12 cellular contexts compared by ENCODE assay signal in genomic region chr19:45323671-45324081, GRCh38. TPM values are rescaled to one million over a fixed set of nuclear protein-coding genes. Genes with fewer than 3 reads are reported as not detected.
DNase-seq lines count a peak whose midpoint lies in the region; ATAC-seq and TF ChIP-seq lines count a peak whose summit lies in the region.
"Had no signal": no experiment of that assay in that cellular context is flagged by ENCODE, and none has a peak within 500 bp of the region (broad histone marks: within the 10 kb centered on the region; RNA-seq: fewer than 3 reads in every experiment).

No MANE protein-coding gene starts in this region.

- H3K27ac Mint-ChIP-seq in HFFc6 (no peak overlapping the region), chondrocyte (ENCODE audit: unreplicated experiment) (no peak overlapping the region)
- H3K27ac Mint-ChIP-seq: effector memory CD8-positive, alpha-beta T cell had no signal

- no peak for DNase-seq in HFFc6
- no peak for DNase-seq in chondrocyte (ENCODE audit: low spot score)
- DNase-seq in skeletal muscle cell (ENCODE audit: low read depth) = no peak
- DNase-seq: activated naive CD4-positive, alpha-beta T cell; effector memory CD8-positive, alpha-beta T cell; lower lobe of right lung; MM.1S; tibial artery had no signal

- ATAC-seq in HG03108 (IDR thresholded peaks at IDR 0.05; ENCODE audit: unreplicated experiment) = no peak
- no peak for ATAC-seq in HG02870 (IDR thresholded peaks at IDR 0.05; ENCODE audit: unreplicated experiment)
- no peak for ATAC-seq in HG03045 (IDR thresholded peaks at IDR 0.05; ENCODE audit: unreplicated experiment)
- ATAC-seq: effector memory CD8-positive, alpha-beta T cell had no signal

- H3K4me1 Mint-ChIP-seq in HFFc6 (ENCODE audit: low read depth) (peaks cover 7% of the 10 kb centered on the region; the same call in 1 of the 2 replicates), chondrocyte (ENCODE audit: low read depth) (peaks cover 12% of the 10 kb centered on the region)

- H3K9me3 ChIP-seq in iPS-20b (ENCODE audit: insufficient read depth, low read depth, low read length) = no peaks in the 10 kb centered on the region
- H3K9me3 ChIP-seq: lower lobe of right lung, tibial artery had no signal

- peaks cover 37% of the 10 kb centered on the region for H3K27me3 ChIP-seq in iPS-20b (ENCODE audit: insufficient read depth, low read length)

- H3K4me3 Mint-ChIP-seq in HFFc6 = peak overlapping the region; percentile 20; the same call in 1 of the 2 replicates
- peak overlapping the region; percentile 55 for H3K4me3 Mint-ChIP-seq in chondrocyte (ENCODE audit: unreplicated experiment)
- H3K4me3 Mint-ChIP-seq: effector memory CD8-positive, alpha-beta T cell had no signal

- no peak for TF ChIP-seq CTCF in HFFc6 (IDR thresholded peaks at IDR 0.05)
- no peak for TF ChIP-seq CTCF in chondrocyte (IDR thresholded peaks at IDR 0.05)

- H3K36me3 Mint-ChIP-seq in HFFc6 (ENCODE audit: low read depth) = no peaks in the 10 kb centered on the region
- no peaks in the 10 kb centered on the region for H3K36me3 Mint-ChIP-seq in chondrocyte (ENCODE audit: low read depth)

- H3K36me3 ChIP-seq in iPS-20b (ENCODE audit: insufficient read depth, low read depth, low read length) = no peaks in the 10 kb centered on the region
- H3K36me3 ChIP-seq: lower lobe of right lung, tibial artery had no signal

- H3K27me3 Mint-ChIP-seq in HFFc6 (ENCODE audit: insufficient read depth) = peaks cover 8% of the 10 kb centered on the region
- no peaks in the 10 kb centered on the region for H3K27me3 Mint-ChIP-seq in chondrocyte (ENCODE audit: low read depth)

- no peaks in the 10 kb centered on the region for H3K9me3 Mint-ChIP-seq in HFFc6
- no peaks in the 10 kb centered on the region for H3K9me3 Mint-ChIP-seq in chondrocyte (ENCODE audit: low read depth)
- H3K9me3 Mint-ChIP-seq: effector memory CD8-positive, alpha-beta T cell had no signal

- H3K4me1 ChIP-seq in iPS-20b (ENCODE audit: insufficient read depth, low read length) = peaks cover 7% of the 10 kb centered on the region; the same call in 1 of the 2 replicates

- H3K4me3 ChIP-seq in iPS-20b (ENCODE audit: low read length) = peak overlapping the region; percentile 64
- H3K4me3 ChIP-seq in skeletal muscle cell (ENCODE audit: low read depth, low read length) = peak overlapping the region; percentile 36
- H3K4me3 ChIP-seq: lower lobe of right lung had no signal

- H3K27ac ChIP-seq in iPS-20b (ENCODE audit: low read length) = no peak overlapping the region
- H3K27ac ChIP-seq: lower lobe of right lung, tibial artery had no signal

- peak overlapping the region; percentile 63; the same call in 1 of the 2 replicates for H3K9ac ChIP-seq in iPS-20b (ENCODE audit: low read depth, low read length)

RNA-seq across cellular contexts. Expression of gene CKM, which starts 1.0 kb away (rescaled TPM):
- total RNA-seq in HFFc6 (2021; fragmentation: NEBNext Ultra II Directional; extraction: Animal tissue kit (Norgen Biotek cat#: 25700)) = not detected
- total RNA-seq in chondrocyte = not detected in 3 replicates

RNA-seq across cellular contexts. Expression of gene KLC3, which starts 16.9 kb away (rescaled TPM):
- total RNA-seq in HFFc6 (2021; fragmentation: NEBNext Ultra II Directional; extraction: Animal tissue kit (Norgen Biotek cat#: 25700)) = not detected
- total RNA-seq in chondrocyte = 0.22 TPM in 1 of 3 replicates, not detected in the others

RNA-seq across cellular contexts. Expression of gene ERCC2, which starts 46.7 kb away (rescaled TPM):
- 100 to 1,000 TPM in 1 of 6 experiments, 10 to 100 TPM in 5; 80.2 to 108 (median 87.8) TPM for total RNA-seq in HFFc6 (2021; fragmentation: NEBNext Ultra II Directional; extraction: Animal tissue kit (Norgen Biotek cat#: 25700))
- total RNA-seq in chondrocyte = 29.6 to 38.0 TPM (median 32.5 TPM) in 3 replicates
